In the genomic region with DNA sequence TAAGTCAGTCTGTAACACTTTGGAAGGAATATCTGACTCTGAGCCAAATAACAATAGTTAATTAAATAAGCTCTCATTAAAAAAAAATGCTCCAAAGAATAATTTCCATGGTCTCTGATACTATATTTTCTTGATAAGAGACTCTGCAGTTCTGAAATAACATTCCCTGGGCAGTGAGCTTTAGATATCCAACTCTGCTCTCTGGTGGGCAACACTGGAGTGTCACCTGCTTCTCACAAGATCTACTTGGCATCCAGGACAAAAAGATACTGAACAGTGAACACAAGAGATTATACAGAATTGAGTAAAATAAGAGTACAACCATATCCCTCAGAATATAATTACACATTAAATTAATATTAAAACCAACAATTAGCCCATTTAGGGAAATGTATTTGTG, we compare ENCODE assay signal across 9 cellular contexts. TPM values are rescaled to one million over a fixed set of nuclear protein-coding genes. Genes with fewer than 3 reads are reported as not detected.
DNase-seq lines count a peak whose midpoint lies in the region; ATAC-seq and TF ChIP-seq lines count a peak whose summit lies in the region.
"Had no signal": no experiment of that assay in that cellular context is flagged by ENCODE, and none has a peak within 500 bp of the region (broad histone marks: within the 10 kb centered on the region; RNA-seq: fewer than 3 reads in every experiment).

No MANE protein-coding gene starts in this region.

- no peaks in the 10 kb centered on the region for H3K9me3 Mint-ChIP-seq in stimulated activated effector memory CD8-positive, alpha-beta T cell treated with anti-CD3 and anti-CD28 coated beads, Interleukin-12 subunit alpha, Interleukin-12 subunit beta, amount 100 ng/mL, for 72 hours
- H3K9me3 Mint-ChIP-seq: activated B cell treated with CpG ODN at 0.5 μM for 24 hours had no signal

- no peak overlapping the region for H2BK12ac ChIP-seq in trophoblast cell (ENCODE audit: low read length)

- H3K4ac ChIP-seq in trophoblast cell (ENCODE audit: low read depth, low read length), result no peak overlapping the region

- no peaks in the 10 kb centered on the region for H3K4me1 ChIP-seq in trophoblast cell (ENCODE audit: control insufficient read depth in 1 of 2, insufficient read depth in 2 of 2, low read length in 2 of 2)

- H4K8ac ChIP-seq in trophoblast cell (ENCODE audit: low read depth, low read length), result no peak overlapping the region

- peaks cover 13 to 18% of the 10 kb centered on the region in 2 experiments for H3K36me3 ChIP-seq in trophoblast cell (ENCODE audit: control insufficient read depth in 1 of 2, insufficient read depth in 2 of 2, low read length in 2 of 2)

- no peaks in the 10 kb centered on the region for H3K27me3 ChIP-seq in trophoblast cell (ENCODE audit: insufficient read depth, low read length)

- no peak overlapping the region for H3K27ac ChIP-seq in trophoblast cell (ENCODE audit: low read depth, low read length)

- no peak for ATAC-seq in stimulated activated effector memory CD8-positive, alpha-beta T cell treated with anti-CD3 and anti-CD28 coated beads, Interleukin-12 subunit alpha, Interleukin-12 subunit beta, amount 100 ng/mL, for 72 hours

- no peak overlapping the region for H4K12ac ChIP-seq in trophoblast cell (ENCODE audit: low read depth, low read length)

- peaks cover 6% of the 10 kb centered on the region for H3K4me1 Mint-ChIP-seq in stimulated activated effector memory CD8-positive, alpha-beta T cell treated with anti-CD3 and anti-CD28 coated beads, Interleukin-12 subunit alpha, Interleukin-12 subunit beta, amount 100 ng/mL, for 72 hours

- no peak overlapping the region for H3K4me2 ChIP-seq in trophoblast cell (ENCODE audit: low read length)

- H3K23ac ChIP-seq in trophoblast cell (ENCODE audit: low read length), result no peak overlapping the region

- no peak overlapping the region for H3K27ac Mint-ChIP-seq in stimulated activated effector memory CD8-positive, alpha-beta T cell treated with anti-CD3 and anti-CD28 coated beads, Interleukin-12 subunit alpha, Interleukin-12 subunit beta, amount 100 ng/mL, for 72 hours
- H3K27ac Mint-ChIP-seq: activated B cell treated with CpG ODN at 0.5 μM for 24 hours had no signal

- no peak overlapping the region for H2BK120ac ChIP-seq in trophoblast cell (ENCODE audit: insufficient read depth, low read length, poor library complexity)

- no peak overlapping the region for H2AFZ ChIP-seq in trophoblast cell (ENCODE audit: insufficient read depth, low read length, poor library complexity)

- H2AK5ac ChIP-seq in trophoblast cell (ENCODE audit: low read length), result no peak overlapping the region

- no peak overlapping the region for H2BK5ac ChIP-seq in trophoblast cell (ENCODE audit: low read depth, low read length, poor library complexity)

- no peak overlapping the region for H3K4me3 ChIP-seq in epithelial cell of esophagus (ENCODE audit: low read length)
- H3K4me3 ChIP-seq in trophoblast cell (ENCODE audit: low read depth, low read length), result no peak overlapping the region

- no peaks in the 10 kb centered on the region for H3K79me1 ChIP-seq in trophoblast cell (ENCODE audit: low read length)

- H3K4me3 Mint-ChIP-seq in stimulated activated effector memory CD8-positive, alpha-beta T cell treated with anti-CD3 and anti-CD28 coated beads, Interleukin-12 subunit alpha, Interleukin-12 subunit beta, amount 100 ng/mL, for 72 hours, result no peak overlapping the region
- H3K4me3 Mint-ChIP-seq: activated B cell treated with CpG ODN at 0.5 μM for 24 hours had no signal

- no peak overlapping the region for H3K14ac ChIP-seq in trophoblast cell (ENCODE audit: low read length)

- no peaks in the 10 kb centered on the region for H3K9me3 ChIP-seq in trophoblast cell (ENCODE audit: insufficient read depth, low read depth, low read length)

- peaks cover 84% of the 10 kb centered on the region for H3K36me3 Mint-ChIP-seq in stimulated activated effector memory CD8-positive, alpha-beta T cell treated with anti-CD3 and anti-CD28 coated beads, Interleukin-12 subunit alpha, Interleukin-12 subunit beta, amount 100 ng/mL, for 72 hours

- no peak overlapping the region for H3K9ac ChIP-seq in trophoblast cell (ENCODE audit: low read length)

- no peak overlapping the region for H4K91ac ChIP-seq in trophoblast cell (ENCODE audit: low read depth, low read length)

- DNase-seq in NCI-H1436 (lab: John Stamatoyannopoulos, UW) (peak; percentile 10), NCI-H1436 treated with DMSO at 0.1 percent for 48 hours (lab: John Stamatoyannopoulos, UW) (no peak), NCI-H526 (lab: John Stamatoyannopoulos, UW) (peak; percentile 43 to 62), epithelial cell of esophagus (ENCODE audit: low read depth) (peak; percentile 33), trophoblast cell (peak; percentile 23 to 63), LoVo (ENCODE audit: low spot score) (no peak), NCI-H2029 (lab: John Stamatoyannopoulos, UW) (no peak)
- no peak for DNase-seq in stimulated activated effector memory CD8-positive, alpha-beta T cell treated with anti-CD3 and anti-CD28 coated beads, Interleukin-12 subunit alpha, Interleukin-12 subunit beta, amount 100 ng/mL, for 72 hours (ENCODE audit: low spot score in 2 of 2)
- DNase-seq: activated B cell treated with CpG ODN at 0.5 μM for 24 hours had no signal

- peak; percentile 42 for TF ChIP-seq CTCF in epithelial cell of esophagus (IDR thresholded peaks at IDR 0.05; ENCODE audit: insufficient read depth, low read depth, low read length, missing control alignments)

- H3K79me2 ChIP-seq in trophoblast cell (ENCODE audit: control insufficient read depth, insufficient read depth, low read length, poor library complexity), result no peaks in the 10 kb centered on the region

- no peak overlapping the region for H3K18ac ChIP-seq in trophoblast cell (ENCODE audit: low read length)

RNA-seq across cellular contexts. Expression of a gene that starts 13.7 kb away (rescaled TPM):
- 45.2 and 49.1 TPM in 2 replicates for polyA plus RNA-seq in trophoblast cell (2013)

RNA-seq across cellular contexts. Expression of a gene that starts 42.5 kb away (rescaled TPM):
- 0.72 and 0.75 TPM in 2 replicates for polyA plus RNA-seq in trophoblast cell (2013)

RNA-seq across cellular contexts. Expression of a gene that starts 55.8 kb away (rescaled TPM):
- not detected in 2 replicates for polyA plus RNA-seq in trophoblast cell (2013)

Comparison
In these comparisons a context has a peak if more than half of its experiments do, and no peak if none do; other contexts are left out.
1. DNase-seq: peak in NCI-H1436 (single experiment), NCI-H526 (2 of 2), epithelial cell of esophagus (single experiment) and trophoblast cell (2 of 2); none in NCI-H1436 treated with DMSO at 0.1 percent for 48 hours (single experiment), LoVo (single experiment), NCI-H2029 (single experiment) and stimulated activated effector memory CD8-positive, alpha-beta T cell treated with anti-CD3 and anti-CD28 coated beads, Interleukin-12 subunit alpha, Interleukin-12 subunit beta, amount 100 ng/mL, for 72 hours (0 of 2).